Comparison of ENCODE assay signal across 1 cellular context in genomic region chr17:5379351-5380107, GRCh38.
TF ChIP-seq lines count a peak whose summit lies in the region.

No MANE protein-coding gene starts in this region.

TF ChIP-seq in SK-N-SH, 30 proteins besides CTCF, POLR2A, EP300 and RAD21 (continued from another document):
- TF ChIP-seq USF1 (IDR thresholded peaks at IDR 0.05; ENCODE audit: borderline replicate concordance, low read depth) (no peak), MXI1 (IDR thresholded peaks at IDR 0.05; ENCODE audit: low read depth, low read length) (no peak), IRF3 (IDR thresholded peaks at IDR 0.05; ENCODE audit: low read depth, low read length) (no peak), NRF1 (IDR thresholded peaks at IDR 0.05; ENCODE audit: low read depth, low read length) (no peak), FOSL2 (IDR thresholded peaks at IDR 0.05; ENCODE audit: borderline replicate concordance, low read depth) (no peak), GATA2 (CRISPR knock-in tag; IDR thresholded peaks at IDR 0.05) (no peak), JUND (IDR thresholded peaks at IDR 0.05) (no peak), NFIC (IDR thresholded peaks at IDR 0.05; ENCODE audit: borderline replicate concordance) (no peak), YY1 (IDR thresholded peaks at IDR 0.05; ENCODE audit: low read depth) (no peak)
- TF ChIP-seq, protein P1, sequence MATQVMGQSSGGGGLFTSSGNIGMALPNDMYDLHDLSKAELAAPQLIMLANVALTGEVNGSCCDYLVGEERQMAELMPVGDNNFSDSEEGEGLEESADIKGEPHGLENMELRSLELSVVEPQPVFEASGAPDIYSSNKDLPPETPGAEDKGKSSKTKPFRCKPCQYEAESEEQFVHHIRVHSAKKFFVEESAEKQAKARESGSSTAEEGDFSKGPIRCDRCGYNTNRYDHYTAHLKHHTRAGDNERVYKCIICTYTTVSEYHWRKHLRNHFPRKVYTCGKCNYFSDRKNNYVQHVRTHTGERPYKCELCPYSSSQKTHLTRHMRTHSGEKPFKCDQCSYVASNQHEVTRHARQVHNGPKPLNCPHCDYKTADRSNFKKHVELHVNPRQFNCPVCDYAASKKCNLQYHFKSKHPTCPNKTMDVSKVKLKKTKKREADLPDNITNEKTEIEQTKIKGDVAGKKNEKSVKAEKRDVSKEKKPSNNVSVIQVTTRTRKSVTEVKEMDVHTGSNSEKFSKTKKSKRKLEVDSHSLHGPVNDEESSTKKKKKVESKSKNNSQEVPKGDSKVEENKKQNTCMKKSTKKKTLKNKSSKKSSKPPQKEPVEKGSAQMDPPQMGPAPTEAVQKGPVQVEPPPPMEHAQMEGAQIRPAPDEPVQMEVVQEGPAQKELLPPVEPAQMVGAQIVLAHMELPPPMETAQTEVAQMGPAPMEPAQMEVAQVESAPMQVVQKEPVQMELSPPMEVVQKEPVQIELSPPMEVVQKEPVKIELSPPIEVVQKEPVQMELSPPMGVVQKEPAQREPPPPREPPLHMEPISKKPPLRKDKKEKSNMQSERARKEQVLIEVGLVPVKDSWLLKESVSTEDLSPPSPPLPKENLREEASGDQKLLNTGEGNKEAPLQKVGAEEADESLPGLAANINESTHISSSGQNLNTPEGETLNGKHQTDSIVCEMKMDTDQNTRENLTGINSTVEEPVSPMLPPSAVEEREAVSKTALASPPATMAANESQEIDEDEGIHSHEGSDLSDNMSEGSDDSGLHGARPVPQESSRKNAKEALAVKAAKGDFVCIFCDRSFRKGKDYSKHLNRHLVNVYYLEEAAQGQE (IDR thresholded peaks at IDR 0.05; ENCODE audit: low read depth, low read length), result no peak
- TF ChIP-seq, protein P2, sequence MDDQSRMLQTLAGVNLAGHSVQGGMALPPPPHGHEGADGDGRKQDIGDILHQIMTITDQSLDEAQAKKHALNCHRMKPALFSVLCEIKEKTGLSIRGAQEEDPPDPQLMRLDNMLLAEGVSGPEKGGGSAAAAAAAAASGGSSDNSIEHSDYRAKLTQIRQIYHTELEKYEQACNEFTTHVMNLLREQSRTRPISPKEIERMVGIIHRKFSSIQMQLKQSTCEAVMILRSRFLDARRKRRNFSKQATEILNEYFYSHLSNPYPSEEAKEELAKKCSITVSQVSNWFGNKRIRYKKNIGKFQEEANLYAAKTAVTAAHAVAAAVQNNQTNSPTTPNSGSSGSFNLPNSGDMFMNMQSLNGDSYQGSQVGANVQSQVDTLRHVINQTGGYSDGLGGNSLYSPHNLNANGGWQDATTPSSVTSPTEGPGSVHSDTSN (IDR thresholded peaks at IDR 0.05), result no peak
